Comparison of ENCODE assay signal across 8 cellular contexts in the genomic region with DNA sequence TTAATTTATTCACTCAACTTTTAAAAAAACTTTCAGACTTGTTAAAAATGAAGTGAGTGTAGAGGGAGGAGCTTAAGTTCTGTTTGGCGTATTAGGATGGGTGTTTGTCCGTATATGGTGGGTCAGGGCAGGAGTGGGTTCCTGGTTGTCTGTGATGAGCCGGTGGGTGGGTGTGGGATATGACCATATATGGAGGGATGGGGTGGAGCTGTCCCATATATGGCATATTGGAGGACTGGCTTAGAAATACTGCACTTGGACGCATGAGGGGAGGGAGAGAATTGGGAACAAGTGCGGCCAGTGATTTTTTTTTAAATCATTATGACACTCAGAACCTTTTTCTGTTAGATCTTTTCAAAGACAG. TPM values are rescaled to one million over a fixed set of nuclear protein-coding genes. Genes with fewer than 3 reads are reported as not detected.
DNase-seq lines count a peak whose midpoint lies in the region; ATAC-seq and TF ChIP-seq lines count a peak whose summit lies in the region.

No MANE protein-coding gene starts in this region.

- H3K4me3 Mint-ChIP-seq in naive thymus-derived CD8-positive, alpha-beta T cell, result peak overlapping the region; percentile 92 to 99 (median 98)

- no peak for TF ChIP-seq CTCF in fibroblast of mammary gland (conservative IDR thresholded peaks at IDR 0.05; ENCODE audit: control insufficient read depth, insufficient read depth, low read depth, low read length)

- H3K9me3 Mint-ChIP-seq in naive thymus-derived CD8-positive, alpha-beta T cell, result peaks cover 5 to 33% (median 21%) of the 10 kb centered on the region in 9 donors

- peak; percentile 61 for ATAC-seq in GM21360 (IDR thresholded peaks at IDR 0.05; ENCODE audit: unreplicated experiment)
- ATAC-seq in naive thymus-derived CD8-positive, alpha-beta T cell, result peak; percentile 43 to 49

- peaks cover 19 to 40% (median 27%) of the 10 kb centered on the region in 3 donors for H3K36me3 Mint-ChIP-seq in naive thymus-derived CD8-positive, alpha-beta T cell

- H3K27me3 Mint-ChIP-seq in naive thymus-derived CD8-positive, alpha-beta T cell, result peaks cover 0 to 1% (median 0%) of the 10 kb centered on the region in 5 donors

- peak overlapping the region; percentile 58 for H3K4me3 ChIP-seq in fibroblast of mammary gland (ENCODE audit: control insufficient read depth, low read depth, low read length)

- peak; percentile 89 for DNase-seq in COLO829 (ENCODE audit: low spot score)
- DNase-seq in HS-5 (ENCODE audit: low read depth), result peak; percentile 57
- DNase-seq in RKO (ENCODE audit: low spot score), result peak; percentile 92
- DNase-seq in activated T-helper 1 cell treated with anti-CD3 and anti-CD28 coated beads, Interleukin-2, amount 50 U/mL, for 16 hours (ENCODE audit: low read depth in 1 of 2, low spot score in 1 of 2), result peak; percentile 23 to 58
- DNase-seq in fibroblast of mammary gland (ENCODE audit: low read depth), result peak; percentile 91
- DNase-seq in naive thymus-derived CD8-positive, alpha-beta T cell, result peak; percentile 41 to 84 (median 73)
- peak; percentile 46 to 75 (median 60) for DNase-seq in stimulated activated naive CD4-positive, alpha-beta T cell (lab: John Stamatoyannopoulos, UW)

- peaks cover 29 to 66% (median 62%) of the 10 kb centered on the region in 4 donors for H3K4me1 Mint-ChIP-seq in naive thymus-derived CD8-positive, alpha-beta T cell

- POLR2A ChIA-PET in naive thymus-derived CD8-positive, alpha-beta T cell (lab: Charles Lee), result interaction anchor here (0.7 to 3.8 kb wide), 17 partner anchors 9 to 592 kb away, joined by 3 to 74 read pairs (median 6); a partner anchor contains a TSS

- H3K27ac Mint-ChIP-seq in naive thymus-derived CD8-positive, alpha-beta T cell, result peak overlapping the region; percentile 93 to 99 (median 98)

RNA-seq across cellular contexts. Expression of a gene that starts 1.5 kb away (rescaled TPM):
- total RNA-seq in naive thymus-derived CD8-positive, alpha-beta T cell, result 100 to 1,000 TPM; 187 to 194 TPM
- 10 to 100 TPM; 12.6 to 30.4 (median 17.5) TPM for polyA plus RNA-seq in naive thymus-derived CD8-positive, alpha-beta T cell

Comparison
In these comparisons a context has a peak if more than half of its experiments do, and no peak if none do; other contexts are left out.
1. Peak in every context shown above with its lines: DNase-seq, ATAC-seq and H3K4me3 ChIP-seq.
2. DNase-seq: peak in every context shown above with its lines; median percentile 92 in RKO; 91 in fibroblast of mammary gland; 89 in COLO829; 73 in naive thymus-derived CD8-positive, alpha-beta T cell; 60 in stimulated activated naive CD4-positive, alpha-beta T cell; 57 in HS-5; 40 in activated T-helper 1 cell treated with anti-CD3 and anti-CD28 coated beads, Interleukin-2, amount 50 U/mL, for 16 hours.